Comparison of ENCODE assay signal across 25 cellular contexts in genomic region chr2:221135699-221136098, GRCh38.
"Had no signal": no experiment of that assay in that cellular context is flagged by ENCODE, and none has a peak within 500 bp of the region (broad histone marks: within the 10 kb centered on the region; RNA-seq: fewer than 3 reads in every experiment).

No MANE protein-coding gene starts in this region.

- H3K36me3 Mint-ChIP-seq: mesothelial cell of epicardium; naive B cell; natural killer cell; stimulated activated memory B cell treated with anti-CD40 and anti-IgM and Interleukin-4, amounts not matched to agents 10 μg/mL and 1 μg/mL and 100 μg/mL, for 72 hours; type B pancreatic cell had no signal

- H3K27ac ChIP-seq: left ventricle myocardium inferior, ovary, right atrium auricular region, skin epidermis, tibial nerve, uterus had no signal

- H3K9me3 Mint-ChIP-seq: mesothelial cell of epicardium; naive B cell; natural killer cell; nephron progenitor cell; stimulated activated memory B cell treated with anti-CD40 and anti-IgM and Interleukin-4, amounts not matched to agents 10 μg/mL and 1 μg/mL and 100 μg/mL, for 72 hours; stimulated activated naive CD8-positive, alpha-beta T cell treated with anti-CD3 and anti-CD28 coated beads, Interleukin-15, amount 100 ng/mL, for 72 hours; type B pancreatic cell had no signal

- DNase-seq: hypothalamus; islet precursor cell; left ventricle myocardium inferior; mesendoderm; naive B cell; natural killer cell; nephron progenitor cell; ovary; stimulated activated CD4-positive, alpha-beta T cell treated with anti-CD3 and anti-CD28 coated beads, Interleukin-12 subunit alpha, Interleukin-12 subunit beta, amount 100 ng/mL, for 4 hours; stimulated activated CD4-positive, alpha-beta T cell treated with anti-CD3 and anti-CD28 coated beads, Interleukin-15, amount 100 ng/mL, for 24 hours; stimulated activated CD4-positive, alpha-beta T cell treated with anti-CD3 and anti-CD28 coated beads, Interleukin-4, amount 100 ng/mL, for 4 hours; stimulated activated CD8-positive, alpha-beta memory T cell treated with anti-CD3 and anti-CD28 coated beads, Interleukin-4, amount 100 ng/mL, for 48 hours; stimulated activated naive CD4-positive, alpha-beta T cell treated with Interleukin-2 at 50 U/mL for 16 hours; stimulated activated naive CD8-positive, alpha-beta T cell treated with anti-CD3 and anti-CD28 coated beads, Interleukin-15, amount 100 ng/mL, for 72 hours; substantia nigra; uterus had no signal

- H3K4me1 Mint-ChIP-seq: natural killer cell; nephron progenitor cell; stimulated activated naive CD8-positive, alpha-beta T cell treated with anti-CD3 and anti-CD28 coated beads, Interleukin-15, amount 100 ng/mL, for 72 hours had no signal

- H3K27me3 ChIP-seq: ovary, right atrium auricular region, tibial nerve, uterus had no signal

- H3K36me3 ChIP-seq: left ventricle myocardium inferior, ovary, right atrium auricular region, tibial nerve, uterus had no signal

- H3K4me1 ChIP-seq: right atrium auricular region, tibial nerve, uterus had no signal

- H3K9me3 ChIP-seq: left ventricle myocardium inferior, ovary, right atrium auricular region, tibial nerve, uterus had no signal

- ATAC-seq: natural killer cell; sciatic nerve; stimulated activated memory B cell treated with anti-CD40 and anti-IgM and Interleukin-4, amounts not matched to agents 10 μg/mL and 1 μg/mL and 100 μg/mL, for 72 hours; stimulated activated naive CD8-positive, alpha-beta T cell treated with anti-CD3 and anti-CD28 coated beads, Interleukin-15, amount 100 ng/mL, for 72 hours had no signal

- H3K27me3 Mint-ChIP-seq: naive B cell; progenitor cell of endocrine pancreas; stimulated activated memory B cell treated with anti-CD40 and anti-IgM and Interleukin-4, amounts not matched to agents 10 μg/mL and 1 μg/mL and 100 μg/mL, for 72 hours; stimulated activated naive CD8-positive, alpha-beta T cell treated with anti-CD3 and anti-CD28 coated beads, Interleukin-15, amount 100 ng/mL, for 72 hours; type B pancreatic cell had no signal

- H3K4me3 ChIP-seq: left ventricle myocardium inferior, lung, ovary, right atrium auricular region, skin epidermis, tibial nerve, uterus had no signal

- H3K4me3 Mint-ChIP-seq: mesothelial cell of epicardium; naive B cell; natural killer cell; nephron progenitor cell; stimulated activated memory B cell treated with anti-CD40 and anti-IgM and Interleukin-4, amounts not matched to agents 10 μg/mL and 1 μg/mL and 100 μg/mL, for 72 hours; stimulated activated naive CD8-positive, alpha-beta T cell treated with anti-CD3 and anti-CD28 coated beads, Interleukin-15, amount 100 ng/mL, for 72 hours; type B pancreatic cell had no signal

- H3K27ac Mint-ChIP-seq: mesothelial cell of epicardium; naive B cell; natural killer cell; nephron progenitor cell; progenitor cell of endocrine pancreas; stimulated activated memory B cell treated with anti-CD40 and anti-IgM and Interleukin-4, amounts not matched to agents 10 μg/mL and 1 μg/mL and 100 μg/mL, for 72 hours; stimulated activated naive CD8-positive, alpha-beta T cell treated with anti-CD3 and anti-CD28 coated beads, Interleukin-15, amount 100 ng/mL, for 72 hours; type B pancreatic cell had no signal
